Comparison of ENCODE assay signal across 28 cellular contexts in genomic region chr2:231196592-231196991, GRCh38. TPM values are rescaled to one million over a fixed set of nuclear protein-coding genes. Genes with fewer than 3 reads are reported as not detected.
DNase-seq lines count a peak whose midpoint lies in the region; ATAC-seq, FAIRE-seq and TF ChIP-seq lines count a peak whose summit lies in the region.
"Had no signal": no experiment of that assay in that cellular context is flagged by ENCODE, and none has a peak within 500 bp of the region (broad histone marks: within the 10 kb centered on the region; RNA-seq: fewer than 3 reads in every experiment).

No MANE protein-coding gene starts in this region.

- no peak overlapping the region for H4K8ac ChIP-seq in H1 (ENCODE audit: extremely low read depth, insufficient read depth, low read length)

- peak overlapping the region; percentile 33 for H3K4me3 Mint-ChIP-seq in T-helper 2 cell treated with Interferon-gamma antibody and Interleukin-4, amounts not matched to agents 5 μg/mL and 100 μg/mL, for 36 hours
- peak overlapping the region; percentile 28; the same call in 1 of the 3 replicates for H3K4me3 Mint-ChIP-seq in GM23338
- H3K4me3 Mint-ChIP-seq in nephron progenitor cell, result peak overlapping the region; percentile 57

- peaks cover 8% of the 10 kb centered on the region for H3K4me1 Mint-ChIP-seq in T-helper 2 cell treated with Interferon-gamma antibody and Interleukin-4, amounts not matched to agents 5 μg/mL and 100 μg/mL, for 36 hours (ENCODE audit: low read depth)
- H3K4me1 Mint-ChIP-seq in GM23338 (peaks cover 27% of the 10 kb centered on the region), nephron progenitor cell (peaks cover 49% of the 10 kb centered on the region)

- 90% methylated on average over 5 of the region's 5 CpGs; no CpG with 5 or more reads in 1 of the 2 experiments for WGBS in H1 (ENCODE audit: extremely low coverage in 1 of 2, insufficient coverage in 1 of 2, insufficient read length in 1 of 2, insufficient replicate concordance in 2 of 2, low coverage in 1 of 2, low lambda C conversion rate in 2 of 2, missing lambda C conversion rate in 1 of 2), 2 experiments

- H3K4me1 ChIP-seq in GM23338 (ENCODE audit: insufficient read depth) (peaks cover 20% of the 10 kb centered on the region), H1 (replicated peaks in 1 of 4; ENCODE audit: control insufficient read depth in 3 of 4, insufficient read depth in 4 of 4, low read length in 3 of 4) (peaks cover 0 to 7% (median 2%) of the 10 kb centered on the region in 4 experiments; a peak in 3 of 7 replicates)

- peaks cover 5% of the 10 kb centered on the region; the same call in 1 of the 2 replicates for H3K79me1 ChIP-seq in H1 (ENCODE audit: low read depth, low read length)

- H3K9me3 ChIP-seq in H1 (ENCODE audit: insufficient read depth in 2 of 2, low read depth in 1 of 2, low read length in 1 of 2), result peaks cover 2 to 3% of the 10 kb centered on the region in 2 experiments; a peak in 1 of 4 replicates
- H3K9me3 ChIP-seq: Caco-2, left ventricle myocardium inferior, mucosa of descending colon, spleen, stomach, tibial nerve had no signal

- H2AFZ ChIP-seq in GM23338, result no peak overlapping the region
- no peak overlapping the region for H2AFZ ChIP-seq in H1 (ENCODE audit: low read length)

- H3K4me2 ChIP-seq in GM23338 (no peak overlapping the region), H1 (ENCODE audit: insufficient read depth in 1 of 2, low read depth in 2 of 2, low read length in 2 of 2) (no peak overlapping the region)

- H2BK5ac ChIP-seq in H1 (ENCODE audit: low read depth, low read length), result no peak overlapping the region

- TF ChIP-seq CTCF in GM23338 (conservative IDR thresholded peaks at IDR 0.05; ENCODE audit: low read depth in 2 of 2), result no peak
- TF ChIP-seq CTCF in H1 (IDR thresholded peaks at IDR 0.05; ENCODE audit: control extremely low read depth in 1 of 3, insufficient read depth in 1 of 3, low read depth in 1 of 3, low read length in 3 of 3), result no peak
- TF ChIP-seq CTCF in nephron progenitor cell (IDR thresholded peaks at IDR 0.05), result no peak

- H3K27ac Mint-ChIP-seq in T-helper 2 cell treated with Interferon-gamma antibody and Interleukin-4, amounts not matched to agents 5 μg/mL and 100 μg/mL, for 36 hours, result no peak overlapping the region
- H3K27ac Mint-ChIP-seq in GM23338 (no peak overlapping the region), nephron progenitor cell (no peak overlapping the region)
- H3K27ac Mint-ChIP-seq: activated CD8-positive, alpha-beta T cell treated with anti-CD3 and anti-CD28 coated beads, Interleukin-2, amount 10 ng/mL, durations not matched to agents 7 days and 5 days had no signal

- TF ChIP-seq EP300 in H1 (IDR thresholded peaks at IDR 0.05; ENCODE audit: borderline replicate concordance in 1 of 2, low read depth in 2 of 2, low read length in 2 of 2), result no peak

- H4K20me1 ChIP-seq in GM23338 (replicated peaks; ENCODE audit: insufficient read depth), result no peaks in the 10 kb centered on the region
- H4K20me1 ChIP-seq in H1 (replicated peaks in 1 of 2; ENCODE audit: control insufficient read depth in 1 of 2, insufficient read depth in 2 of 2, low read length in 2 of 2), result no peaks in the 10 kb centered on the region

- H3K4ac ChIP-seq in H1 (replicated peaks; ENCODE audit: insufficient read length, low read depth, low read length), result no peak overlapping the region

- no peak overlapping the region for H3K18ac ChIP-seq in H1 (ENCODE audit: extremely low read depth, low read length)

- H2BK20ac ChIP-seq in H1 (ENCODE audit: low read length), result no peak overlapping the region

- H2BK120ac ChIP-seq in H1 (replicated peaks; ENCODE audit: low read depth, low read length), result no peak overlapping the region

- no peak overlapping the region for H2BK12ac ChIP-seq in H1 (ENCODE audit: low read depth, low read length)

- peaks cover 45% of the 10 kb centered on the region for H3K27me3 Mint-ChIP-seq in T-helper 2 cell treated with Interferon-gamma antibody and Interleukin-4, amounts not matched to agents 5 μg/mL and 100 μg/mL, for 36 hours (ENCODE audit: low read depth)
- H3K27me3 Mint-ChIP-seq in GM23338 (ENCODE audit: insufficient read depth, low read depth, poor library complexity), result peaks cover 9% of the 10 kb centered on the region
- H3K27me3 Mint-ChIP-seq in nephron progenitor cell (ENCODE audit: low read depth, poor library complexity), result peaks cover 20% of the 10 kb centered on the region

- no peak overlapping the region for H3K56ac ChIP-seq in H1 (replicated peaks; ENCODE audit: insufficient read length, low read depth, low read length)

- no peak for TF ChIP-seq RAD21 in H1 (IDR thresholded peaks at IDR 0.05 in 1 of 2, conservative IDR thresholded peaks at IDR 0.05 in 1 of 2; ENCODE audit: low read depth in 2 of 2, low read length in 2 of 2)

- H3K4me3 ChIP-seq in GM23338 (no peak overlapping the region), H1 (ENCODE audit: extremely low read depth in 1 of 4, insufficient read depth in 2 of 4, low read depth in 3 of 4, low read length in 4 of 4) (no peak overlapping the region)
- H3K4me3 ChIP-seq: left ventricle myocardium inferior, mucosa of descending colon, stomach, tibial nerve had no signal

- H3K27ac ChIP-seq in GM23338 (ENCODE audit: low read depth), result no peak overlapping the region
- no peak overlapping the region for H3K27ac ChIP-seq in H1 (ENCODE audit: low read depth, low read length)
- H3K27ac ChIP-seq: left ventricle myocardium inferior, spleen, stomach, tibial nerve, VCaP had no signal

- H3K14ac ChIP-seq in H1 (ENCODE audit: insufficient read length), result no peak overlapping the region

- no peak overlapping the region for H4K91ac ChIP-seq in H1 (replicated peaks; ENCODE audit: insufficient read length, low read length)

- FAIRE-seq in H1 (lab: Jason Lieb, UNC), result no peak
- FAIRE-seq: GM12891 had no signal

- H4K5ac ChIP-seq in H1 (ENCODE audit: insufficient read length, low read depth, low read length), result no peak overlapping the region

- peaks cover 5% of the 10 kb centered on the region for H3K23me2 ChIP-seq in H1 (ENCODE audit: low read depth, low read length)

- H3K36me3 ChIP-seq in GM23338 (ENCODE audit: insufficient read depth), result no peaks in the 10 kb centered on the region
- H3K36me3 ChIP-seq in H1 (ENCODE audit: control insufficient read depth in 2 of 4, insufficient read depth in 4 of 4, low read length in 3 of 4), result no peaks in the 10 kb centered on the region; a peak in 1 of 8 replicates
- H3K36me3 ChIP-seq: left ventricle myocardium inferior, spleen, stomach, tibial nerve had no signal

- H2AK5ac ChIP-seq in H1 (ENCODE audit: low read depth, low read length), result no peak overlapping the region

- no peak for DNase-seq in T-helper 2 cell treated with Interferon-gamma antibody and Interleukin-4, amounts not matched to agents 5 μg/mL and 100 μg/mL, for 36 hours (ENCODE audit: low spot score)
- DNase-seq in T-helper 2 cell (no peak), GM23338 (ENCODE audit: low spot score) (no peak), H1 (ENCODE audit: low read depth in 1 of 2, low spot score in 2 of 2) (no peak), nephron progenitor cell (no peak), NCI-H1930 (lab: John Stamatoyannopoulos, UW) (no peak), RPMI8226 (no peak), NCI-H2081 (lab: John Stamatoyannopoulos, UW) (no peak)
- DNase-seq: 8988T; activated CD8-positive, alpha-beta T cell treated with anti-CD3 and anti-CD28 coated beads, Interleukin-2, amount 10 ng/mL, durations not matched to agents 7 days and 5 days; Caco-2; effector CD4-positive, alpha-beta T cell; erythroblast; foreskin fibroblast; left ventricle myocardium inferior; mucosa of descending colon; NCI-H1105 treated with DMSO at 0.1 percent for 48 hours; NCI-H510A; NK-92 treated with Interleukin-12 subunit alpha and Interleukin-12 subunit beta, amount 100 ng/mL, for 24 hours; occipital lobe; retina; SIG-M5; spleen; stimulated activated CD4-positive, alpha-beta T cell treated with anti-CD3 and anti-CD28 coated beads, Interleukin-4, amount 100 ng/mL, for 1 hour; stomach had no signal

- H2BK15ac ChIP-seq in H1 (ENCODE audit: low read length), result 0 out of 2 replicates have a peak overlapping the region, but pooled peaks have one; percentile 4

- CTCF ChIA-PET in H1 (lab: Charles Lee; ENCODE audit: partially characterized antibody), result interaction anchor here (0.7 to 1.5 kb wide), 4 partner anchors 8 to 212 kb away, joined by 3 to 9 read pairs (median 3); no protein-coding TSS in a partner anchor

- no peak overlapping the region for H3K9ac ChIP-seq in H1 (replicated peaks in 1 of 4; ENCODE audit: extremely low read depth in 1 of 4, low read depth in 3 of 4, low read length in 3 of 4)

- POLR2A ChIA-PET in H1 (lab: Charles Lee; ENCODE audit: partially characterized antibody), result interaction anchor here (0.6 to 1.1 kb wide), 2 partner anchors 18 to 269 kb away, joined by 3 to 4 read pairs; no protein-coding TSS in a partner anchor

- ATAC-seq in GM23338, result no peak
- ATAC-seq: activated CD8-positive, alpha-beta T cell treated with anti-CD3 and anti-CD28 coated beads, Interleukin-2, amount 10 ng/mL, durations not matched to agents 7 days and 5 days; mucosa of descending colon had no signal

- no peaks in the 10 kb centered on the region for H3K36me3 Mint-ChIP-seq in T-helper 2 cell treated with Interferon-gamma antibody and Interleukin-4, amounts not matched to agents 5 μg/mL and 100 μg/mL, for 36 hours (ENCODE audit: low read depth)
- H3K36me3 Mint-ChIP-seq in GM23338 (ENCODE audit: low read depth) (peaks cover 10% of the 10 kb centered on the region), nephron progenitor cell (ENCODE audit: low read depth) (peaks cover 14% of the 10 kb centered on the region)

- H3K27me3 ChIP-seq in GM23338 (ENCODE audit: insufficient read depth) (no peaks in the 10 kb centered on the region), H1 (replicated peaks in 1 of 4; ENCODE audit: control insufficient read depth in 3 of 4, extremely low read depth in 1 of 4, insufficient read depth in 3 of 4, low read length in 3 of 4) (no peaks in the 10 kb centered on the region)
- H3K27me3 ChIP-seq: stomach, tibial nerve had no signal

- peaks cover 14% of the 10 kb centered on the region for H3F3A ChIP-seq in GM23338 (replicated peaks; ENCODE audit: low read depth)

- peaks cover 19% of the 10 kb centered on the region; the same call in 1 of the 2 replicates for H3K79me2 ChIP-seq in GM23338 (replicated peaks; ENCODE audit: insufficient read depth)
- H3K79me2 ChIP-seq in H1 (ENCODE audit: control insufficient read depth in 1 of 2, insufficient read depth in 2 of 2, low read length in 2 of 2), result peaks cover 0 to 8% of the 10 kb centered on the region in 2 experiments; a peak in 2 of 4 replicates

- TF ChIP-seq POLR2A in H1 (IDR thresholded peaks at IDR 0.05; ENCODE audit: control extremely low read depth in 1 of 2, low read depth in 2 of 2, low read length in 2 of 2), result no peak

- H3K9me3 Mint-ChIP-seq in T-helper 2 cell treated with Interferon-gamma antibody and Interleukin-4, amounts not matched to agents 5 μg/mL and 100 μg/mL, for 36 hours, result no peaks in the 10 kb centered on the region
- H3K9me3 Mint-ChIP-seq in GM23338 (peaks cover 7% of the 10 kb centered on the region; the same call in 1 of the 3 replicates), nephron progenitor cell (peaks cover 12% of the 10 kb centered on the region)

- no peak overlapping the region for H3K23ac ChIP-seq in H1 (ENCODE audit: insufficient read length)

- H3K9me2 ChIP-seq in GM23338 (ENCODE audit: insufficient read depth), result no peaks in the 10 kb centered on the region

RNA-seq across cellular contexts. Expression of gene ARMC9, which starts 1.8 kb away (rescaled TPM):
- total RNA-seq in GM23338 (2014; rRNA removed; shearing (Covaris generic)), result 56.0 and 63.6 TPM in 2 replicates
- polyA plus RNA-seq in GM23338 (2016; fragmentation: Nextera tagmentation; extraction: Ambion mirVana) (24.4 and 29.2 TPM in 2 replicates), H1 (2011; rRNA removed) (17.6 and 23.2 TPM in 2 replicates)
- total RNA-seq in H1 (2021; fragmentation: NEBNext Ultra II Directional; extraction: Animal tissue kit (Norgen Biotek cat#: 25700)), result 33.0 and 36.1 TPM in 2 replicates
- 33.4 TPM for polyA plus RNA-seq in H1 (2011; cell fraction: cytosol; rRNA removed)
- 36.4 TPM for polyA plus RNA-seq in H1 (2011; cell fraction: nucleus; rRNA removed)
- polyA plus RNA-seq in H1 (2012, experiment 1 of 2), result 21.9 to 31.6 TPM (median 26.4 TPM) in 4 replicates
- polyA plus RNA-seq in H1 (2012, experiment 2 of 2), result 10.4 TPM
- 18.3 TPM for polyA plus RNA-seq in H1 (2013, experiment 1 of 2)
- 18.4 TPM for polyA plus RNA-seq in H1 (2013, experiment 2 of 2)
- polyA minus RNA-seq in H1 (2011; rRNA and poly(A)+ RNA removed), result 65.7 and 72.1 TPM in 2 replicates
- polyA minus RNA-seq in H1 (2011; cell fraction: cytosol; rRNA and poly(A)+ RNA removed), result 23.5 TPM
- polyA minus RNA-seq in H1 (2011; cell fraction: nucleus; rRNA and poly(A)+ RNA removed), result 48.2 TPM
